ENCODE assay signal across 8 cellular contexts in genomic region chr2:64918220-64918886, GRCh38.
DNase-seq lines count a peak whose midpoint lies in the region; ATAC-seq and TF ChIP-seq lines count a peak whose summit lies in the region.

No MANE protein-coding gene starts in this region.

- peak overlapping the region in 5 of 10 donors; percentile 20 to 90 (median 87) for H3K27ac Mint-ChIP-seq in naive thymus-derived CD8-positive, alpha-beta T cell

- H3K4me3 ChIP-seq in BJ (ENCODE audit: low read depth, low read length): peak overlapping the region; percentile 46
- peak overlapping the region; percentile 51 for H3K4me3 ChIP-seq in LNCaP clone FGC (ENCODE audit: low read depth, low read length)
- peak overlapping the region; percentile 41 for H3K4me3 ChIP-seq in colonic mucosa

- no peaks in the 10 kb centered on the region for H3K27me3 Mint-ChIP-seq in naive thymus-derived CD8-positive, alpha-beta T cell

- peaks cover 7% of the 10 kb centered on the region for H3K4me1 ChIP-seq in colonic mucosa

- H3K27ac ChIP-seq in colonic mucosa: no peak overlapping the region

- H3K4me1 Mint-ChIP-seq in naive thymus-derived CD8-positive, alpha-beta T cell: peaks cover 5 to 34% (median 21%) of the 10 kb centered on the region in 4 donors

- no peaks in the 10 kb centered on the region for H3K9me3 Mint-ChIP-seq in naive thymus-derived CD8-positive, alpha-beta T cell

- peak in 1 of 2 donors; percentile 31 for ATAC-seq in naive thymus-derived CD8-positive, alpha-beta T cell
- ATAC-seq in GM18502 (IDR thresholded peaks at IDR 0.05; ENCODE audit: poor library complexity, unreplicated experiment) (no peak), HG03095 (IDR thresholded peaks at IDR 0.05; ENCODE audit: unreplicated experiment) (no peak)

- peak overlapping the region; percentile 82 to 92 (median 90) for H3K4me3 Mint-ChIP-seq in naive thymus-derived CD8-positive, alpha-beta T cell

- H3K36me3 Mint-ChIP-seq in naive thymus-derived CD8-positive, alpha-beta T cell: no peaks in the 10 kb centered on the region

- peak overlapping the region; percentile 12 to 65 for H3K9ac ChIP-seq in colonic mucosa (ENCODE audit: low read depth in 2 of 2, low read length in 2 of 2)

- intact Hi-C loops in colonic mucosa (cut with DNase I): loop anchor here (2.0 to 10.0 kb wide), 2 partner anchors 116 to 656 kb away; no protein-coding TSS in a partner anchor

- DNase-seq in BJ (ENCODE audit: low read depth) (no peak), LNCaP clone FGC (ENCODE audit: low read depth) (no peak), colonic mucosa (no peak), SW 1271 (lab: John Stamatoyannopoulos, UW) (no peak), NOMO-1 treated with dmso at 0.1 percent for 144 hours (lab: John Stamatoyannopoulos, UW; ENCODE audit: unreplicated experiment) (no peak)
- no peak for DNase-seq in naive thymus-derived CD8-positive, alpha-beta T cell

- H3K36me3 ChIP-seq in BJ (ENCODE audit: control insufficient read depth, insufficient read depth, low read length): no peaks in the 10 kb centered on the region
- no peaks in the 10 kb centered on the region for H3K36me3 ChIP-seq in colonic mucosa

- CTCF ChIA-PET in BJ (lab: Yijun Ruan, JAX): interaction anchor here (0.6 to 9.5 kb wide), 33 partner anchors 10 to 1461 kb away, joined by 3 to 147 read pairs (median 4); partner anchors contain the start of genes AFTPH, CEP68 and SLC1A4

- POLR2A ChIA-PET in BJ (lab: Charles Lee): no interaction called here
- POLR2A ChIA-PET in naive thymus-derived CD8-positive, alpha-beta T cell (lab: Charles Lee): interaction anchor here (0.6 to 1.2 kb wide), 8 partner anchors 12 to 620 kb away, joined by 3 to 6 read pairs (median 3); partner anchors contain the start of gene RAB1A

- peaks cover 7% of the 10 kb centered on the region for H3K27me3 ChIP-seq in BJ (ENCODE audit: control insufficient read depth, insufficient read depth, low read length)
- no peaks in the 10 kb centered on the region for H3K27me3 ChIP-seq in colonic mucosa

- no peaks in the 10 kb centered on the region for H3K9me3 ChIP-seq in colonic mucosa

- TF ChIP-seq CTCF in BJ (IDR thresholded peaks at IDR 0.05; ENCODE audit: insufficient read depth, low read depth, low read length) (no peak), LNCaP clone FGC (IDR thresholded peaks at IDR 0.05; ENCODE audit: control insufficient read depth, extremely low read depth, insufficient read depth) (no peak), colonic mucosa (IDR thresholded peaks at IDR 0.05) (no peak)
